ENCODE assay signal across 3 cellular contexts in genomic region chr6:37435816-37436215, GRCh38.
TF ChIP-seq lines count a peak whose summit lies in the region.

No MANE protein-coding gene starts in this region.

TF ChIP-seq in SK-N-SH, 30 proteins besides CTCF, POLR2A, EP300 and RAD21 (continued from another document):
- TF ChIP-seq MXI1 (IDR thresholded peaks at IDR 0.05; ENCODE audit: low read depth, low read length) (no peak), FOXJ3 (CRISPR knock-in tag; IDR thresholded peaks at IDR 0.05) (no peak), NFIC (IDR thresholded peaks at IDR 0.05; ENCODE audit: borderline replicate concordance) (no peak), GATA2 (CRISPR knock-in tag; IDR thresholded peaks at IDR 0.05) (no peak), RXRA (IDR thresholded peaks at IDR 0.05; ENCODE audit: borderline replicate concordance, low read depth) (no peak), RFX5 (IDR thresholded peaks at IDR 0.05; ENCODE audit: low read length) (no peak), SIN3A (IDR thresholded peaks at IDR 0.05; ENCODE audit: borderline replicate concordance, low read depth, low read length) (no peak), USF1 (IDR thresholded peaks at IDR 0.05; ENCODE audit: borderline replicate concordance, low read depth) (no peak), TAF1 (IDR thresholded peaks at IDR 0.05; ENCODE audit: borderline replicate concordance, low read depth, low read length) (no peak), RCOR1 (IDR thresholded peaks at IDR 0.05; ENCODE audit: low read length) (no peak), EZH2phosphoT487 (IDR thresholded peaks at IDR 0.05; ENCODE audit: borderline replicate concordance, low read depth) (no peak), MAX (IDR thresholded peaks at IDR 0.05; ENCODE audit: low read depth) (no peak), REST (IDR thresholded peaks at IDR 0.05; ENCODE audit: low read depth, low read length) (no peak), FOSL2 (IDR thresholded peaks at IDR 0.05; ENCODE audit: borderline replicate concordance, low read depth) (no peak)

TF ChIP-seq in SK-N-SH treated with all-trans-retinoic acid at 6 μM for 48 hours, 23 proteins besides CTCF, POLR2A, EP300 and RAD21 (continued from another document and continues in another):
- TF ChIP-seq PATZ1 (CRISPR knock-in tag; IDR thresholded peaks at IDR 0.05; ENCODE audit: borderline replicate concordance) (no peak), TSHZ2 (CRISPR knock-in tag; IDR thresholded peaks at IDR 0.05) (no peak), ARNTL (CRISPR knock-in tag; IDR thresholded peaks at IDR 0.05; ENCODE audit: borderline replicate concordance, low read depth) (no peak), ZC3H10 (CRISPR knock-in tag; IDR thresholded peaks at IDR 0.05) (no peak), GLIS3 (CRISPR knock-in tag; IDR thresholded peaks at IDR 0.05) (no peak), ESRRG (CRISPR knock-in tag; IDR thresholded peaks at IDR 0.05) (no peak), RARB (CRISPR knock-in tag; IDR thresholded peaks at IDR 0.05) (no peak), OSR1 (CRISPR knock-in tag; IDR thresholded peaks at IDR 0.05) (no peak), POU6F1 (CRISPR knock-in tag; IDR thresholded peaks at IDR 0.05; ENCODE audit: borderline replicate concordance, low read depth) (no peak), SNAI2 (CRISPR knock-in tag; IDR thresholded peaks at IDR 0.05) (no peak), BACH2 (CRISPR knock-in tag; IDR thresholded peaks at IDR 0.05; ENCODE audit: borderline replicate concordance) (no peak), PPARA (CRISPR knock-in tag; IDR thresholded peaks at IDR 0.05; ENCODE audit: borderline replicate concordance) (no peak), CSDC2 (CRISPR knock-in tag; IDR thresholded peaks at IDR 0.05) (no peak), CREB5 (CRISPR knock-in tag; IDR thresholded peaks at IDR 0.05; ENCODE audit: low read depth) (no peak), ZFP3 (CRISPR knock-in tag; IDR thresholded peaks at IDR 0.05) (no peak), CSRNP3 (CRISPR knock-in tag; IDR thresholded peaks at IDR 0.05) (no peak)

TF ChIP-seq in GM12878, 131 proteins besides CTCF, POLR2A, EP300 and RAD21:
- TF ChIP-seq CUX1 (IDR thresholded peaks at IDR 0.05; ENCODE audit: insufficient replicate concordance, low read depth, low read length) = no peak
- TF ChIP-seq IKZF1 (conservative IDR thresholded peaks at IDR 0.05) = no peak
- TF ChIP-seq NR2C1 (IDR thresholded peaks at IDR 0.05) = no peak
- TF ChIP-seq JUND (IDR thresholded peaks at IDR 0.05; ENCODE audit: low read depth, low read length) = no peak
- TF ChIP-seq EZH2 (IDR thresholded peaks at IDR 0.05; ENCODE audit: borderline replicate concordance, control insufficient read depth, low read depth, low read length) = no peak
- TF ChIP-seq ZNF592 (IDR thresholded peaks at IDR 0.05) = no peak
- TF ChIP-seq ETV6 (conservative IDR thresholded peaks at IDR 0.05 in 1 of 2, IDR thresholded peaks at IDR 0.05 in 1 of 2; ENCODE audit: borderline replicate concordance in 1 of 2, low read depth in 1 of 2) = no peak
- TF ChIP-seq RFX5 (IDR thresholded peaks at IDR 0.05; ENCODE audit: low read depth, low read length) = no peak
- no peak for TF ChIP-seq PKNOX1 (IDR thresholded peaks at IDR 0.05)
- TF ChIP-seq DPF2 (IDR thresholded peaks at IDR 0.05) = no peak
- TF ChIP-seq SREBF1 (IDR thresholded peaks at IDR 0.05; ENCODE audit: low read length) = no peak
- TF ChIP-seq SPI1 (IDR thresholded peaks at IDR 0.05; ENCODE audit: borderline replicate concordance, insufficient read depth, low read depth, low read length) = no peak
